ENCODE assay signal across 20 cellular contexts in genomic region chr12:109731231-109731731, GRCh38. TPM values are rescaled to one million over a fixed set of nuclear protein-coding genes. Genes with fewer than 3 reads are reported as not detected.
A peak's percentile ranks its signal among the peaks of the same experiment; 100 is the strongest.
DNase-seq lines count a peak whose midpoint lies in the region; ATAC-seq and TF ChIP-seq lines count a peak whose summit lies in the region.
"Had no signal": no experiment of that assay in that cellular context is flagged by ENCODE, and none has a peak within 500 bp of the region (broad histone marks: within the 10 kb centered on the region; RNA-seq: fewer than 3 reads in every experiment).

No MANE protein-coding gene starts in this region.

- H3K36me3 ChIP-seq in adrenal gland (replicated peaks in 1 of 2) = no peaks in the 10 kb centered on the region
- H3K36me3 ChIP-seq in sigmoid colon = no peaks in the 10 kb centered on the region
- H3K36me3 ChIP-seq: prostate gland, SJCRH30 had no signal

- no peak for TF ChIP-seq EP300 in sigmoid colon (IDR thresholded peaks at IDR 0.05)

- no peak for TF ChIP-seq CTCF in adrenal gland (IDR thresholded peaks at IDR 0.05)
- TF ChIP-seq CTCF in sigmoid colon (IDR thresholded peaks at IDR 0.05) = no peak
- no peak for TF ChIP-seq CTCF in GM10266 (IDR thresholded peaks at IDR 0.05; ENCODE audit: control insufficient read depth, insufficient read depth, low read depth, missing control alignments)

- ATAC-seq in left lobe of liver = no peak
- no peak for ATAC-seq in HG02571 (IDR thresholded peaks at IDR 0.05; ENCODE audit: unreplicated experiment)
- ATAC-seq: K562 had no signal

- no peaks in the 10 kb centered on the region for H3K27me3 ChIP-seq in adrenal gland
- H3K27me3 ChIP-seq in sigmoid colon = peaks cover 0 to 4% (median 0%) of the 10 kb centered on the region in 3 donors
- H3K27me3 ChIP-seq: SJCRH30 had no signal

- H3K4me1 ChIP-seq in adrenal gland (replicated peaks in 1 of 2) (peaks cover 13 to 26% of the 10 kb centered on the region in 2 donors), sigmoid colon (peaks cover 0 to 8% (median 3%) of the 10 kb centered on the region in 4 donors)
- H3K4me1 ChIP-seq: prostate gland had no signal

- H3K27ac ChIP-seq in adrenal gland = peak overlapping the region in 1 of 5 donors; percentile 8
- H3K27ac ChIP-seq in sigmoid colon = no peak overlapping the region
- H3K27ac ChIP-seq: prostate gland, SJCRH30 had no signal

- DNase-seq in activated CD8-positive, alpha-beta memory T cell treated with anti-CD3 and anti-CD28 coated beads for 24 hours = peak; percentile 30
- no peak for DNase-seq in activated CD8-positive, alpha-beta memory T cell treated with anti-CD3 and anti-CD28 coated beads, Interleukin-2, amount 50 U/mL, for 4 hours
- DNase-seq in adrenal gland (peak in 6 of 7 donors; percentile 7 to 52 (median 16)), left lobe of liver (ENCODE audit: low spot score) (peak; percentile 31), sigmoid colon (peak; percentile 61), GM10266 (ENCODE audit: extremely low spot score) (no peak), hepatic stellate cell (ENCODE audit: low spot score) (no peak)
- DNase-seq: 8988T; activated CD4-positive, alpha-beta T cell treated with anti-CD3 and anti-CD28 coated beads, Interleukin-2, amount 50 U/mL, for 4 hours; activated naive CD4-positive, alpha-beta T cell treated with Interleukin-2 at 50 U/mL for 16 hours; midbrain; NCI-H1694; NCI-H82; OCI-M1; SJCRH30; stimulated activated CD4-positive, alpha-beta T cell treated with anti-CD3 and anti-CD28 coated beads, Interleukin-4, amount 100 ng/mL, for 4 hours had no signal

- H3K4me3 ChIP-seq in adrenal gland (no peak overlapping the region), sigmoid colon (no peak overlapping the region)
- H3K4me3 ChIP-seq: K562, prostate gland, SJCRH30 had no signal

- intact Hi-C loops in adrenal gland (cut with DNase I) (no loop called here), sigmoid colon (cut with DNase I) (no loop called here)

- 73 to 93% (median 86%) methylated on average over 8 to 11 of the region's 11 CpGs; no CpG with 5 or more reads in 1 of the 4 donors for WGBS in adrenal gland, 4 donors
- 88 to 92% methylated on average over 11 of the region's 11 CpGs for WGBS in sigmoid colon, 2 donors

- H3K9me3 ChIP-seq in adrenal gland (replicated peaks in 1 of 3) (no peaks in the 10 kb centered on the region), sigmoid colon (no peaks in the 10 kb centered on the region)
- H3K9me3 ChIP-seq: Caco-2, prostate gland, SJCRH30 had no signal

- TF ChIP-seq POLR2A in adrenal gland (IDR thresholded peaks at IDR 0.05) (no peak), sigmoid colon (IDR thresholded peaks at IDR 0.05) (no peak)

RNA-seq across cellular contexts. Expression of gene FAM222A, which starts 17.7 kb away (rescaled TPM):
- total RNA-seq in adrenal gland (10 to 100 TPM; 15.2 to 57.8 (median 27.1) TPM), left lobe of liver (1.8 TPM), sigmoid colon (1 to 10 TPM; 1.1 to 3.3 (median 1.7) TPM)
- polyA plus RNA-seq in adrenal gland (10 to 100 TPM in 2 of 3 donors, 1 to 10 TPM in 1; 9.2 to 36.7 (median 11.7) TPM), sigmoid colon (1 to 10 TPM; 1.2 to 2.2 (median 2.1) TPM)

Comparison
In these comparisons a context has a peak if more than half of its experiments do, and no peak if none do; other contexts are left out.
1. DNase-seq: peak in activated CD8-positive, alpha-beta memory T cell treated with anti-CD3 and anti-CD28 coated beads for 24 hours (single experiment), adrenal gland (6 of 7), left lobe of liver (single experiment) and sigmoid colon (single experiment); none in activated CD8-positive, alpha-beta memory T cell treated with anti-CD3 and anti-CD28 coated beads, Interleukin-2, amount 50 U/mL, for 4 hours (single experiment), GM10266 (single experiment) and hepatic stellate cell (single experiment).